Comparison of ENCODE assay signal across 8 cellular contexts in genomic region chr17:27892866-27893769, GRCh38. TPM values are rescaled to one million over a fixed set of nuclear protein-coding genes. Genes with fewer than 3 reads are reported as not detected.
DNase-seq lines count a peak whose midpoint lies in the region; FAIRE-seq and TF ChIP-seq lines count a peak whose summit lies in the region.

Gene LYRM9, minus strand, starts transcription at chr17:27893365. Its CDS starts 10,671 bp downstream, at chr17:27882694.

- H3K27me3 ChIP-seq in endothelial cell of umbilical vein (ENCODE audit: control insufficient read depth in 2 of 2, insufficient read depth in 2 of 2, low read length in 2 of 2): peaks cover 6 to 17% of the 10 kb centered on the region in 2 experiments

- DNase-seq in Caki2 (ENCODE audit: low read depth) (peak; percentile 81), GM20000 (ENCODE audit: low spot score) (peak; percentile 97), HTR-8/SVneo (ENCODE audit: insufficient read length, low spot score) (peak; percentile 93), NOMO-1 treated with dmso at 0.1 percent for 144 hours (lab: John Stamatoyannopoulos, UW; ENCODE audit: unreplicated experiment) (peak; percentile 79), endothelial cell of umbilical vein (ENCODE audit: low read depth, low spot score) (peak; percentile 91), middle frontal gyrus (ENCODE audit: extremely low spot score, low spot score) (peak; percentile 81)
- DNase-seq in activated CD8-positive, alpha-beta memory T cell treated with anti-CD3 and anti-CD28 coated beads, Interleukin-2, amount 50 U/mL, for 48 hours: peak; percentile 99
- DNase-seq in stimulated activated CD8-positive, alpha-beta memory T cell treated with anti-CD3 and anti-CD28 coated beads, Interleukin-2, amount 100 ng/mL, for 48 hours (ENCODE audit: low read depth in 2 of 2): peak; percentile 88 to 91

- no peaks in the 10 kb centered on the region for H3K36me3 ChIP-seq in endothelial cell of umbilical vein (ENCODE audit: control insufficient read depth in 2 of 2, extremely low read depth in 1 of 2, insufficient read depth in 2 of 2, low read length in 2 of 2)

- FAIRE-seq in HTR-8/SVneo (lab: Jason Lieb, UNC) (peak; percentile 84), endothelial cell of umbilical vein (lab: Jason Lieb, UNC) (peak; percentile 77)

- peak; percentile 66 for TF ChIP-seq POLR2A in endothelial cell of umbilical vein (IDR thresholded peaks at IDR 0.05; ENCODE audit: low read depth, low read length)

- in situ Hi-C loops in Caki2 (cut with HindIII; ENCODE audit: low pct_unique_long_range_greater_than_20kb, low sequenced_read_pairs): no loop called here

- H3K9me3 ChIP-seq in endothelial cell of umbilical vein (replicated peaks; ENCODE audit: control insufficient read depth, insufficient read depth, low read length): no peaks in the 10 kb centered on the region

- peak within 1 kb of the TSS; percentile 79 for H3K4me2 ChIP-seq in endothelial cell of umbilical vein (ENCODE audit: insufficient read depth, low read length)

- dilution Hi-C loops in endothelial cell of umbilical vein (cut with MboI; ENCODE audit: extremely low pct_ligation_motif_present, low sequenced_read_pairs): no loop called here

- peak within 1 kb of the TSS; percentile 8 to 66 (median 61) for H3K4me3 ChIP-seq in endothelial cell of umbilical vein (replicated peaks in 1 of 3; ENCODE audit: insufficient read depth in 1 of 3, low read depth in 1 of 3, low read length in 3 of 3)

- H3K9ac ChIP-seq in endothelial cell of umbilical vein (replicated peaks; ENCODE audit: extremely low read depth, insufficient read depth, low read length): peak within 1 kb of the TSS; percentile 72

- no peaks in the 10 kb centered on the region for H3K9me1 ChIP-seq in endothelial cell of umbilical vein (replicated peaks; ENCODE audit: control insufficient read depth, extremely low read depth, insufficient read depth, low read length)

- H4K20me1 ChIP-seq in endothelial cell of umbilical vein (replicated peaks; ENCODE audit: control insufficient read depth, extremely low read depth, insufficient read depth, low read length): no peaks in the 10 kb centered on the region

- TSS peak; percentile 60 for BruUV-seq in endothelial cell of umbilical vein (replicated peaks; lab: Mats Ljungman, UMichigan)

- POLR2A ChIA-PET in endothelial cell of umbilical vein (lab: Charles Lee): interaction anchor here (1.8 kb wide), 1 partner anchor 148 kb away, joined by 7 read pairs; no protein-coding TSS in a partner anchor

- peaks cover 11% of the 10 kb centered on the region for H3K4me1 ChIP-seq in endothelial cell of umbilical vein (ENCODE audit: control insufficient read depth, extremely low read depth, insufficient read depth, low read length)

- H2AFZ ChIP-seq in endothelial cell of umbilical vein (ENCODE audit: low read depth, low read length): peak within 1 kb of the TSS; percentile 81

- peak; percentile 90 for TF ChIP-seq CTCF in GM20000 (IDR thresholded peaks at IDR 0.05; ENCODE audit: extremely low read depth, missing control alignments)
- peak; percentile 84 to 97 for TF ChIP-seq CTCF in endothelial cell of umbilical vein (IDR thresholded peaks at IDR 0.05; ENCODE audit: extremely low read depth in 1 of 2, insufficient read depth in 1 of 2, low read depth in 1 of 2, low read length in 2 of 2)

- CTCF ChIA-PET in endothelial cell of umbilical vein (lab: Charles Lee): interaction anchor here (0.6 to 5.7 kb wide), 48 partner anchors 9 to 454 kb away, joined by 3 to 62 read pairs (median 4); partner anchors contain the start of genes IFT20 and TNFAIP1

- H3K27ac ChIP-seq in endothelial cell of umbilical vein (ENCODE audit: insufficient read depth, low read depth, low read length): peak within 1 kb of the TSS; percentile 30

- intact Hi-C loops in endothelial cell of umbilical vein (cut with micrococcal nuclease): loop anchor here (1.0 to 5.0 kb wide), 6 partner anchors 88 to 454 kb away; no protein-coding TSS in a partner anchor

- no peaks in the 10 kb centered on the region for H3K79me2 ChIP-seq in endothelial cell of umbilical vein (ENCODE audit: control insufficient read depth, insufficient read depth, low read length)

TF ChIP-seq in endothelial cell of umbilical vein, 7 proteins besides CTCF, POLR2A, EP300 and RAD21:
- TF ChIP-seq POLR2AphosphoS5 (IDR thresholded peaks at IDR 0.05; ENCODE audit: insufficient read depth, low read depth, low read length) (peak; percentile 61), JUN (IDR thresholded peaks at IDR 0.05; ENCODE audit: borderline replicate concordance, insufficient read depth, insufficient read length, low read depth) (no peak), MAX (IDR thresholded peaks at IDR 0.05; ENCODE audit: insufficient read depth, insufficient read length) (no peak), MYC (IDR thresholded peaks at IDR 0.05; ENCODE audit: low read depth, low read length) (no peak), GATA2 (IDR thresholded peaks at IDR 0.05; ENCODE audit: insufficient read depth, insufficient read length, low read depth, low read length) (no peak)

RNA-seq across cellular contexts. Expression of gene LYRM9, which starts in this region (rescaled TPM):
- 2.5 and 32.8 TPM in 2 replicates for total RNA-seq in Caki2 (2014; rRNA removed; shearing (Covaris generic); ENCODE audit: low replicate concordance)
- total RNA-seq in endothelial cell of umbilical vein: 3.1 and 4.0 TPM in 2 replicates
- polyA plus RNA-seq in endothelial cell of umbilical vein: 3.0 and 4.4 TPM in 2 replicates
- polyA plus RNA-seq in endothelial cell of umbilical vein (2011; cell fraction: cytosol; rRNA removed): 2.5 and 3.0 TPM in 2 replicates
- polyA plus RNA-seq in endothelial cell of umbilical vein (2011; cell fraction: nucleus; rRNA removed): 3.5 and 8.1 TPM in 2 replicates
- 4.1 and 5.1 TPM in 2 replicates for polyA plus RNA-seq in endothelial cell of umbilical vein (2012)
- polyA minus RNA-seq in endothelial cell of umbilical vein: 1.4 and 2.6 TPM in 2 replicates
- polyA minus RNA-seq in endothelial cell of umbilical vein (2011; cell fraction: cytosol; rRNA and poly(A)+ RNA removed): not detected
- 1.7 TPM in 2 replicates for polyA minus RNA-seq in endothelial cell of umbilical vein (2011; cell fraction: nucleus; rRNA and poly(A)+ RNA removed)

Comparison
In these comparisons a context has a peak if more than half of its experiments do, and no peak if none do; other contexts are left out.
1. Peak in every context shown above with its lines: DNase-seq, H3K4me3 ChIP-seq and H3K27ac ChIP-seq.